Comparison of ENCODE assay signal across 14 cellular contexts in the genomic region with DNA sequence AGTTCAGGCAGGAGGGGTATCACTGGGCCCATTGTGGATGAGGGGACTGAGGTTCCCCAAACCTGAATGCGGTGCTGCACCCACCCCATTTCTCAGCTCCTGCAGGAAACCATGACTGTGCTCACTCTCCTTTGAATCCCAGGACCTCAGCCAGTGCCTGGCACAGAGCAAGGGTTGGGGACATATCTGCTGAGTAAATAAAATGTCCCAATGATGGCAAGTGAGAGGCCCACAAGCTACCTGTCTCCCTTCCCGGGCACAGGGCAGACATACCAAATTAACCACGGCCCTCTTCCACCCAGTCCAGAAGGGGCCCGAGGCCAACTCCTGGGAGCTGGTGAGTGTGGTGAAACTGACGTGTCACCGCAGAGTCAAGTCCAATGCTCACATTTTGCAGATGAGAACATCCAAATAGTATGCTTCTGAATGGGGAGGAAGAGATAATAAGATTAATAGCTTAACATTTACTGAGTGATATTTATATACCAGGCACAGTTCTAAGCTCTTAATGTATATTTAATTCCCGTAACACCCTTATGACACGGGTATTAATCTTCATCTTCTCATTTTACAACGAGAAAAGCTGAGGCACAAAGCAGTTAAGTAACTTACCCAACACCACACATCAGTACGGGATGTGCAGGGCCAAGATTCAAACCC.
DNase-seq lines count a peak whose midpoint lies in the region; ATAC-seq, FAIRE-seq and TF ChIP-seq lines count a peak whose summit lies in the region.
"Had no signal": no experiment of that assay in that cellular context is flagged by ENCODE, and none has a peak within 500 bp of the region (broad histone marks: within the 10 kb centered on the region; RNA-seq: fewer than 3 reads in every experiment).

No MANE protein-coding gene starts in this region.

- peak; percentile 41 to 56 for ATAC-seq in gastrocnemius medialis

- peaks cover 4% of the 10 kb centered on the region for H3K27me3 Mint-ChIP-seq in activated naive CD8-positive, alpha-beta T cell treated with anti-CD3 and anti-CD28 coated beads for 36 hours

- H4K20me1 ChIP-seq in SK-N-SH (ENCODE audit: insufficient read depth): no peaks in the 10 kb centered on the region
- H4K20me1 ChIP-seq in hepatocyte (ENCODE audit: insufficient read depth, poor library complexity, severe bottlenecking): no peaks in the 10 kb centered on the region

- peaks cover 23 to 52% of the 10 kb centered on the region in 2 experiments; a peak in 3 of 4 replicates for H3K4me1 ChIP-seq in SK-N-SH (ENCODE audit: control insufficient read depth in 1 of 2, insufficient read depth in 2 of 2, low read depth in 1 of 2, low read length in 1 of 2)
- no peaks in the 10 kb centered on the region for H3K4me1 ChIP-seq in gastrocnemius medialis
- peaks cover 3% of the 10 kb centered on the region for H3K4me1 ChIP-seq in hepatocyte (ENCODE audit: insufficient read depth)
- H3K4me1 ChIP-seq: upper lobe of left lung had no signal

- no peak for TF ChIP-seq POLR2A in gastrocnemius medialis (IDR thresholded peaks at IDR 0.05)

- intact Hi-C loops in gastrocnemius medialis (cut with DNase I; ENCODE audit: low total_unique reads): no loop called here
- intact Hi-C loops in posterior vena cava (cut with DNase I): loop anchor here in 1 of 2 donors (5.0 kb wide), 1 partner anchor 1536 kb away; no protein-coding TSS in a partner anchor

- TF ChIP-seq RAD21 in SK-N-SH (IDR thresholded peaks at IDR 0.05; ENCODE audit: low read length): no peak

- CTCF ChIA-PET in SK-N-SH (lab: Yijun Ruan, JAX): interaction anchor here (1.1 to 1.9 kb wide), 4 partner anchors 9 to 703 kb away, joined by 3 to 8 read pairs (median 6); no protein-coding TSS in a partner anchor

- TF ChIP-seq EP300 in SK-N-SH (IDR thresholded peaks at IDR 0.05; ENCODE audit: borderline replicate concordance in 1 of 2, low read depth in 1 of 2, low read length in 1 of 2): peak; percentile 13 to 60; a peak in 2 of 4 replicates

- peaks cover 25% of the 10 kb centered on the region for H3F3A ChIP-seq in SK-N-SH (replicated peaks; ENCODE audit: insufficient read depth)

- TF ChIP-seq CTCF in D721Med (IDR thresholded peaks at IDR 0.05; ENCODE audit: insufficient read depth, missing control alignments) (no peak), SK-N-SH (IDR thresholded peaks at IDR 0.05) (no peak), foreskin fibroblast (IDR thresholded peaks at IDR 0.05; ENCODE audit: low read depth, low read length) (no peak), gastrocnemius medialis (IDR thresholded peaks at IDR 0.05 in 4 of 5, conservative IDR thresholded peaks at IDR 0.05 in 1 of 5) (no peak), hepatocyte (IDR thresholded peaks at IDR 0.05; ENCODE audit: poor library complexity) (no peak)

- H3K36me3 Mint-ChIP-seq in activated naive CD8-positive, alpha-beta T cell treated with anti-CD3 and anti-CD28 coated beads for 36 hours: no peaks in the 10 kb centered on the region

- H2AFZ ChIP-seq in SK-N-SH (ENCODE audit: low read depth) (peak overlapping the region; percentile 30; the same call in 1 of the 2 replicates), hepatocyte (no peak overlapping the region)
- H2AFZ ChIP-seq: PC-9 had no signal

- POLR2A ChIA-PET in SK-N-SH (lab: Yijun Ruan, JAX): no interaction called here

- no peaks in the 10 kb centered on the region for H3K9me3 ChIP-seq in SK-N-SH
- no peaks in the 10 kb centered on the region for H3K9me3 ChIP-seq in gastrocnemius medialis
- no peaks in the 10 kb centered on the region for H3K9me3 ChIP-seq in hepatocyte (ENCODE audit: low read depth)
- H3K9me3 ChIP-seq: upper lobe of left lung had no signal

- no peaks in the 10 kb centered on the region for H3K9me3 Mint-ChIP-seq in activated naive CD8-positive, alpha-beta T cell treated with anti-CD3 and anti-CD28 coated beads for 36 hours

- H3K27ac Mint-ChIP-seq in activated naive CD8-positive, alpha-beta T cell treated with anti-CD3 and anti-CD28 coated beads for 36 hours: no peak overlapping the region

- H3K9me2 ChIP-seq in SK-N-SH (no peaks in the 10 kb centered on the region), hepatocyte (replicated peaks; ENCODE audit: insufficient read depth) (no peaks in the 10 kb centered on the region)

- peak overlapping the region; percentile 56; the same call in 1 of the 2 replicates for H3K9ac ChIP-seq in SK-N-SH

- 0 out of 4 replicates have a peak overlapping the region, but pooled peaks of 1 of the 2 experiments have one; percentile 12 for H3K4me3 ChIP-seq in SK-N-SH (ENCODE audit: low read depth in 2 of 2, low read length in 1 of 2)
- no peak overlapping the region for H3K4me3 ChIP-seq in foreskin fibroblast (ENCODE audit: low read depth in 1 of 2, low read length in 2 of 2)
- no peak overlapping the region for H3K4me3 ChIP-seq in gastrocnemius medialis
- no peak overlapping the region for H3K4me3 ChIP-seq in hepatocyte
- H3K4me3 ChIP-seq: PC-9, upper lobe of left lung had no signal

- no peak for FAIRE-seq in D721Med (lab: Jason Lieb, UNC)

- 29% methylated on average over 10 of the region's 10 CpGs for WGBS in SK-N-SH (ENCODE audit: low lambda C conversion rate)
- 50% methylated on average over 10 of the region's 10 CpGs for WGBS in hepatocyte (ENCODE audit: low lambda C conversion rate, missing lambda C conversion rate)

- H3K4me1 Mint-ChIP-seq in activated naive CD8-positive, alpha-beta T cell treated with anti-CD3 and anti-CD28 coated beads for 36 hours: no peaks in the 10 kb centered on the region

- DNase-seq in D721Med (ENCODE audit: insufficient read length, low spot score): peak; percentile 48
- no peak for DNase-seq in SK-N-SH
- peak; percentile 82 to 85 for DNase-seq in foreskin fibroblast
- DNase-seq in gastrocnemius medialis: no peak
- no peak for DNase-seq in posterior vena cava (ENCODE audit: low spot score)
- DNase-seq in hepatocyte (ENCODE audit: low spot score): no peak
- no peak for DNase-seq in activated naive CD8-positive, alpha-beta T cell treated with anti-CD3 and anti-CD28 coated beads for 36 hours
- DNase-seq in LoVo (ENCODE audit: low spot score): no peak
- DNase-seq: NCI-H1436; stimulated activated CD4-positive, alpha-beta T cell treated with anti-CD3 and anti-CD28 coated beads, Interleukin-4, amount 100 ng/mL, for 4 hours had no signal

- no peak overlapping the region for H3K4me3 Mint-ChIP-seq in activated naive CD8-positive, alpha-beta T cell treated with anti-CD3 and anti-CD28 coated beads for 36 hours

- H3K36me3 ChIP-seq in SK-N-SH (replicated peaks in 1 of 2; ENCODE audit: control insufficient read depth in 1 of 2, insufficient read depth in 2 of 2, low read length in 1 of 2) (peaks cover 0 to 3% of the 10 kb centered on the region in 2 experiments), gastrocnemius medialis (no peaks in the 10 kb centered on the region), hepatocyte (replicated peaks; ENCODE audit: insufficient read depth, low read depth) (no peaks in the 10 kb centered on the region)
- H3K36me3 ChIP-seq: upper lobe of left lung had no signal

- in situ Hi-C loops in gastrocnemius medialis (cut with MboI; ENCODE audit: low sequenced_read_pairs in 4 of 4): no loop called here

- H3K27ac ChIP-seq in SK-N-SH (ENCODE audit: low read depth in 2 of 2, low read length in 1 of 2): peak overlapping the region; percentile 88 to 95
- H3K27ac ChIP-seq in gastrocnemius medialis: no peak overlapping the region
- H3K27ac ChIP-seq in hepatocyte: no peak overlapping the region
- H3K27ac ChIP-seq: C4-2B, PC-9, upper lobe of left lung, VCaP had no signal

- H3K27me3 ChIP-seq in SK-N-SH (ENCODE audit: insufficient read depth) (no peaks in the 10 kb centered on the region), gastrocnemius medialis (no peaks in the 10 kb centered on the region), hepatocyte (peaks cover 6% of the 10 kb centered on the region)
- H3K27me3 ChIP-seq: upper lobe of left lung had no signal

- H3K4me2 ChIP-seq in SK-N-SH (peak overlapping the region; percentile 68; the same call in 1 of the 2 replicates), hepatocyte (no peak overlapping the region)
- H3K4me2 ChIP-seq: PC-9 had no signal

- peaks cover 4% of the 10 kb centered on the region; the same call in 1 of the 2 replicates for H3K79me2 ChIP-seq in SK-N-SH (ENCODE audit: insufficient read depth)
- H3K79me2 ChIP-seq in hepatocyte: no peaks in the 10 kb centered on the region

TF ChIP-seq in SK-N-SH, 30 proteins besides CTCF, POLR2A, EP300 and RAD21 (continues in another document):
- TF ChIP-seq MAX (IDR thresholded peaks at IDR 0.05; ENCODE audit: low read depth): no peak
- peak; percentile 27; the same call in 1 of the 2 replicates for TF ChIP-seq FOSL2 (IDR thresholded peaks at IDR 0.05; ENCODE audit: borderline replicate concordance, low read depth)
- TF ChIP-seq MXI1 (IDR thresholded peaks at IDR 0.05; ENCODE audit: low read depth, low read length): no peak
- peak; percentile 80 for TF ChIP-seq NFIC (IDR thresholded peaks at IDR 0.05; ENCODE audit: borderline replicate concordance)
- TF ChIP-seq TAF1 (IDR thresholded peaks at IDR 0.05; ENCODE audit: borderline replicate concordance, low read depth, low read length): no peak
- no peak for TF ChIP-seq YY1 (IDR thresholded peaks at IDR 0.05; ENCODE audit: low read depth)
- TF ChIP-seq NRF1 (IDR thresholded peaks at IDR 0.05; ENCODE audit: low read depth, low read length): no peak
- no peak for TF ChIP-seq ELF1 (IDR thresholded peaks at IDR 0.05)
- peak; percentile 72 for TF ChIP-seq TCF12 (IDR thresholded peaks at IDR 0.05)
- TF ChIP-seq RCOR1 (IDR thresholded peaks at IDR 0.05; ENCODE audit: low read length): no peak
- TF ChIP-seq POLR2AphosphoS5 (IDR thresholded peaks at IDR 0.05; ENCODE audit: low read depth, low read length): no peak
- TF ChIP-seq, protein P1, sequence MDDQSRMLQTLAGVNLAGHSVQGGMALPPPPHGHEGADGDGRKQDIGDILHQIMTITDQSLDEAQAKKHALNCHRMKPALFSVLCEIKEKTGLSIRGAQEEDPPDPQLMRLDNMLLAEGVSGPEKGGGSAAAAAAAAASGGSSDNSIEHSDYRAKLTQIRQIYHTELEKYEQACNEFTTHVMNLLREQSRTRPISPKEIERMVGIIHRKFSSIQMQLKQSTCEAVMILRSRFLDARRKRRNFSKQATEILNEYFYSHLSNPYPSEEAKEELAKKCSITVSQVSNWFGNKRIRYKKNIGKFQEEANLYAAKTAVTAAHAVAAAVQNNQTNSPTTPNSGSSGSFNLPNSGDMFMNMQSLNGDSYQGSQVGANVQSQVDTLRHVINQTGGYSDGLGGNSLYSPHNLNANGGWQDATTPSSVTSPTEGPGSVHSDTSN (IDR thresholded peaks at IDR 0.05): peak; percentile 91
- no peak for TF ChIP-seq RFX5 (IDR thresholded peaks at IDR 0.05; ENCODE audit: low read length)
- TF ChIP-seq FOXJ3 (CRISPR knock-in tag; IDR thresholded peaks at IDR 0.05): no peak
- TF ChIP-seq SMC3 (IDR thresholded peaks at IDR 0.05; ENCODE audit: low read depth, low read length): no peak
- TF ChIP-seq FOXM1 (IDR thresholded peaks at IDR 0.05; ENCODE audit: low read depth): no peak

Comparison
In these comparisons a context has a peak if more than half of its experiments do, and no peak if none do; other contexts are left out.
1. DNase-seq: peak in D721Med (single experiment) and foreskin fibroblast (2 of 2); none in SK-N-SH (single experiment), gastrocnemius medialis (0 of 2), posterior vena cava (single experiment), hepatocyte (single experiment), activated naive CD8-positive, alpha-beta T cell treated with anti-CD3 and anti-CD28 coated beads for 36 hours (single experiment) and LoVo (single experiment).
2. H3K27ac ChIP-seq: peak in SK-N-SH (2 of 2); none in gastrocnemius medialis (0 of 4) and hepatocyte (single experiment).